ENCODE assay signal across 19 cellular contexts in genomic region chr12:27608890-27609289, GRCh38.
A peak's percentile ranks its signal among the peaks of the same experiment; 100 is the strongest.
DNase-seq lines count a peak whose midpoint lies in the region; ATAC-seq and TF ChIP-seq lines count a peak whose summit lies in the region.
"Had no signal": no experiment of that assay in that cellular context is flagged by ENCODE, and none has a peak within 500 bp of the region (broad histone marks: within the 10 kb centered on the region; RNA-seq: fewer than 3 reads in every experiment).

No MANE protein-coding gene starts in this region.

- peak overlapping the region; percentile 5 to 49 (median 32) for H3K4me3 ChIP-seq in fibroblast of lung (replicated peaks in 1 of 4; ENCODE audit: control extremely low read depth in 1 of 4, insufficient read depth in 1 of 4, low read depth in 3 of 4, low read length in 4 of 4)
- H3K4me3 ChIP-seq in osteoblast (ENCODE audit: insufficient read depth, low read length): peak overlapping the region; percentile 50
- peak overlapping the region in 1 of 2 donors; percentile 23 for H3K4me3 ChIP-seq in uterus
- H3K4me3 ChIP-seq in A673 (ENCODE audit: low read depth, low read length, poor library complexity, severe bottlenecking): no peak overlapping the region
- H3K4me3 ChIP-seq: BLaER1 treated with 17β-estradiol and CSF1 and Interleukin-3, amounts not matched to agents 10 nM and 100 nM had no signal

- no peak for TF ChIP-seq CTCF in VCaP (conservative IDR thresholded peaks at IDR 0.05)
- TF ChIP-seq CTCF in fibroblast of lung (conservative IDR thresholded peaks at IDR 0.05 in 1 of 2, IDR thresholded peaks at IDR 0.05 in 1 of 2; ENCODE audit: low read depth in 1 of 2, low read length in 2 of 2): no peak
- TF ChIP-seq CTCF in osteoblast (IDR thresholded peaks at IDR 0.05; ENCODE audit: extremely low read depth, low read depth, low read length): no peak
- TF ChIP-seq CTCF in uterus (IDR thresholded peaks at IDR 0.05): no peak
- no peak for TF ChIP-seq CTCF in A673 (conservative IDR thresholded peaks at IDR 0.05; ENCODE audit: low read depth, low read length)

- intact Hi-C loops in uterus (cut with DNase I; ENCODE audit: low total_unique reads) (no loop called here), A673 (cut with micrococcal nuclease; ENCODE audit: unreplicated experiment) (loop anchor here (10.0 kb wide), 1 partner anchor 1676 kb away; no protein-coding TSS in a partner anchor)

- H3K4me2 ChIP-seq in fibroblast of lung (ENCODE audit: extremely low read depth, insufficient read depth, low read length): peak overlapping the region; percentile 67
- H3K4me2 ChIP-seq in osteoblast (ENCODE audit: insufficient read depth, low read length): peak overlapping the region; percentile 74
- H3K4me2 ChIP-seq: BLaER1 treated with 17β-estradiol and CSF1 and Interleukin-3, amounts not matched to agents 10 nM and 100 nM had no signal

- no peak overlapping the region for H2AFZ ChIP-seq in fibroblast of lung (ENCODE audit: low read length)
- H2AFZ ChIP-seq in osteoblast (ENCODE audit: low read length): no peak overlapping the region

- CTCF ChIA-PET in A673 (lab: Charles Lee): no interaction called here

- H4K20me1 ChIP-seq in fibroblast of lung (ENCODE audit: control insufficient read depth, extremely low read depth, insufficient read depth, low read length) (no peaks in the 10 kb centered on the region), osteoblast (ENCODE audit: insufficient read depth, low read length) (no peaks in the 10 kb centered on the region)

- no peaks in the 10 kb centered on the region for H3K36me3 ChIP-seq in fibroblast of lung (ENCODE audit: control insufficient read depth, insufficient read depth, low read length)
- peaks cover 3% of the 10 kb centered on the region for H3K36me3 ChIP-seq in osteoblast (ENCODE audit: insufficient read depth, low read length)
- no peaks in the 10 kb centered on the region for H3K36me3 ChIP-seq in uterus
- H3K36me3 ChIP-seq in A673 (ENCODE audit: insufficient read depth, low read length, poor library complexity, severe bottlenecking): no peaks in the 10 kb centered on the region
- H3K36me3 ChIP-seq: neutrophil had no signal

- H3K27ac ChIP-seq in VCaP (peak overlapping the region; percentile 56; the same call in 1 of the 2 replicates), fibroblast of lung (ENCODE audit: insufficient read depth, low read length) (peak overlapping the region; percentile 54), osteoblast (ENCODE audit: low read depth, low read length) (peak overlapping the region; percentile 66), uterus (peak overlapping the region; percentile 39 to 71), A673 (ENCODE audit: low read depth, low read length, poor library complexity, severe bottlenecking) (no peak overlapping the region)
- H3K27ac ChIP-seq: BLaER1 treated with 17β-estradiol and CSF1 and Interleukin-3, amounts not matched to agents 10 nM and 100 nM; neutrophil had no signal

- H3K4me1 ChIP-seq in fibroblast of lung (ENCODE audit: control insufficient read depth, extremely low read depth, insufficient read depth, low read length): peaks cover 10% of the 10 kb centered on the region
- H3K4me1 ChIP-seq in osteoblast (ENCODE audit: insufficient read depth, low read length): peaks cover 44% of the 10 kb centered on the region
- H3K4me1 ChIP-seq in uterus: peaks cover 0 to 6% of the 10 kb centered on the region in 2 donors
- peaks cover 21% of the 10 kb centered on the region for H3K4me1 ChIP-seq in A673 (ENCODE audit: insufficient read depth, low read length, poor library complexity, severe bottlenecking)

- no peak for ATAC-seq in GM18861 (IDR thresholded peaks at IDR 0.05; ENCODE audit: unreplicated experiment)
- ATAC-seq: activated CD8-positive, alpha-beta memory T cell treated with anti-CD3 and anti-CD28 coated beads, Interleukin-2, amount 10 ng/mL, durations not matched to agents 7 days and 5 days; PC-3 had no signal

- peak overlapping the region; percentile 1 for H3K9ac ChIP-seq in fibroblast of lung (ENCODE audit: insufficient read depth, low read length)
- H3K9ac ChIP-seq: BLaER1 treated with 17β-estradiol and CSF1 and Interleukin-3, amounts not matched to agents 10 nM and 100 nM had no signal

- DNase-seq in fibroblast of lung (ENCODE audit: low read depth in 2 of 2) (no peak), osteoblast (ENCODE audit: insufficient read length, low spot score, missing footprints) (no peak), uterus (no peak), A673 (ENCODE audit: low spot score) (no peak)
- no peak for DNase-seq in activated CD4-positive, CD25-positive, alpha-beta regulatory T cell (lab: John Stamatoyannopoulos, UW)
- DNase-seq: activated CD4-positive, alpha-beta T cell treated with anti-CD3 and anti-CD28 coated beads for 1 hour; activated CD8-positive, alpha-beta memory T cell treated with anti-CD3 and anti-CD28 coated beads, Interleukin-2, amount 10 ng/mL, durations not matched to agents 7 days and 5 days; central memory CD4-positive, alpha-beta T cell; effector CD4-positive, alpha-beta T cell; midbrain; NCI-H1436 treated with DMSO at 0.1 percent for 48 hours; PC-3; retina; stimulated activated naive CD4-positive, alpha-beta T cell treated with Interleukin-2 at 50 U/mL for 16 hours; T1000 had no signal

- H3K27me3 ChIP-seq in fibroblast of lung (ENCODE audit: control insufficient read depth, insufficient read depth, low read length): no peaks in the 10 kb centered on the region
- H3K27me3 ChIP-seq in osteoblast (ENCODE audit: insufficient read depth, low read length): no peaks in the 10 kb centered on the region
- no peaks in the 10 kb centered on the region for H3K27me3 ChIP-seq in uterus
- H3K27me3 ChIP-seq in A673 (replicated peaks; ENCODE audit: insufficient read depth, low read depth, low read length, poor library complexity): no peaks in the 10 kb centered on the region
- H3K27me3 ChIP-seq: BLaER1 treated with 17β-estradiol and CSF1 and Interleukin-3, amounts not matched to agents 10 nM and 100 nM; neutrophil had no signal

- BruUV-seq in A673 (replicated peaks; lab: Mats Ljungman, UMichigan): no TSS peak

- H3K9me3 ChIP-seq in fibroblast of lung (ENCODE audit: control insufficient read depth, insufficient read depth, low read depth, low read length): no peaks in the 10 kb centered on the region
- no peaks in the 10 kb centered on the region for H3K9me3 ChIP-seq in osteoblast (ENCODE audit: low read depth, low read length)
- H3K9me3 ChIP-seq in uterus: no peaks in the 10 kb centered on the region
- H3K9me3 ChIP-seq in A673 (ENCODE audit: low read depth, low read length, poor library complexity, severe bottlenecking): peaks cover 3% of the 10 kb centered on the region
- H3K9me3 ChIP-seq: neutrophil had no signal

- H3K79me2 ChIP-seq in fibroblast of lung (ENCODE audit: control insufficient read depth, insufficient read depth, low read length) (peaks cover 13% of the 10 kb centered on the region), osteoblast (ENCODE audit: insufficient read depth, low read length) (peaks cover 95% of the 10 kb centered on the region)

- POLR2A ChIA-PET in A673 (lab: Charles Lee; ENCODE audit: low non-redundant PET): no interaction called here

- TF ChIP-seq POLR2A in uterus (IDR thresholded peaks at IDR 0.05): no peak
